ENCODE assay signal across 9 cellular contexts in the genomic region with DNA sequence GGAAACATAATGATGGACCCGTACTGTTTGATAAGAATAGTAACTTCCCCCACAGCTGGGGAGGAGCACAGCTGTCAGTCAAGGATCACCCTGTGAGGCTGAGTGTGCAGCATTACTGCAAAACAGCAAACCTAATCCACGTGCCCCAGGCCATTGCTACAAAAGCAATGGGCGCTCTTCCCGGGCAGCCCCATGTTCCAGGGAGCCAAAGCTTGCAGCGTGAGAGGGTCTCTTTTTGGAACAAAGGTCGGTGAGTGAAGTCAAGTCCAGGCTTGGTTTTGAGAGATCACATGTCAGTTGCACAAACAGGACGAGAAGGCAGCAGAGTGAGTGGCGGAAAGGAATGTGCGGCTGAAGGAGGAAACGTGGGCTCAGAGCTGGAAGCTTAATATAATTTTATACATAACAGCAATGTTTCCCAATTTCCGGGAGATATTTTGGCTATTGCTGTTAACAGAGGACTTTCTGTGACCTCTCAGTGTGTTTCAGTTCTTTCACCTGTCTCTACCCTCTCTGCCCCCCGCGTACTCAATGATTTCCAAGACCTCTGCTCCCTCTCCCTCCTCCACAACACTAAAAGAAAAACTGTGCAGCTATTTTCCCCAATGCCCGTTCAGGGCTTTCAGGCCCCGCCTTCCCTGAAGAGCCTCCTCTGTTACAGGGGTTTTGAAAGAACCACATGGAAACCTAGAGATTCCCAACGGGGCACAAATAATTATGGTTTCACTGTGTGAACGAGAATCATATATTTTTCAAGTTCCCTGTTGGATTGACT.
DNase-seq lines count a peak whose midpoint lies in the region; ATAC-seq and TF ChIP-seq lines count a peak whose summit lies in the region.
"Had no signal": no experiment of that assay in that cellular context is flagged by ENCODE, and none has a peak within 500 bp of the region (broad histone marks: within the 10 kb centered on the region; RNA-seq: fewer than 3 reads in every experiment).

No MANE protein-coding gene starts in this region.

- peaks cover 35% of the 10 kb centered on the region for H3K27me3 Mint-ChIP-seq in activated CD8-positive, alpha-beta memory T cell treated with anti-CD3 and anti-CD28 coated beads, Interleukin-2, amount 10 ng/mL, durations not matched to agents 7 days and 5 days

- no peaks in the 10 kb centered on the region for H3K9me3 Mint-ChIP-seq in activated CD8-positive, alpha-beta memory T cell treated with anti-CD3 and anti-CD28 coated beads, Interleukin-2, amount 10 ng/mL, durations not matched to agents 7 days and 5 days (ENCODE audit: low read depth)

- no peak overlapping the region for H3K27ac Mint-ChIP-seq in activated CD8-positive, alpha-beta memory T cell treated with anti-CD3 and anti-CD28 coated beads, Interleukin-2, amount 10 ng/mL, durations not matched to agents 7 days and 5 days

- CTCF ChIA-PET in activated CD8-positive, alpha-beta memory T cell treated with anti-CD3 and anti-CD28 coated beads, Interleukin-2, amount 10 ng/mL, durations not matched to agents 7 days and 5 days (lab: Charles Lee) = interaction anchor here (1.5 kb wide), 1 partner anchor 12 kb away, joined by 3 read pairs; no protein-coding TSS in a partner anchor

- H3K36me3 ChIP-seq in kidney epithelial cell (ENCODE audit: control insufficient read depth, insufficient read depth, low read length) (no peaks in the 10 kb centered on the region), upper lobe of right lung (no peaks in the 10 kb centered on the region)
- H3K36me3 ChIP-seq: adrenal gland had no signal

- no peaks in the 10 kb centered on the region for H3K36me3 Mint-ChIP-seq in activated CD8-positive, alpha-beta memory T cell treated with anti-CD3 and anti-CD28 coated beads, Interleukin-2, amount 10 ng/mL, durations not matched to agents 7 days and 5 days

- no peak for ATAC-seq in activated CD8-positive, alpha-beta memory T cell treated with anti-CD3 and anti-CD28 coated beads, Interleukin-2, amount 10 ng/mL, durations not matched to agents 7 days and 5 days
- ATAC-seq in upper lobe of right lung = peak; percentile 84
- no peak for ATAC-seq in GM21723 (IDR thresholded peaks at IDR 0.05; ENCODE audit: unreplicated experiment)

- H3K4me3 ChIP-seq in kidney epithelial cell (ENCODE audit: low read depth, low read length) = no peak overlapping the region
- H3K4me3 ChIP-seq in upper lobe of right lung = peak overlapping the region; percentile 14
- H3K4me3 ChIP-seq: adrenal gland had no signal

- DNase-seq in activated CD8-positive, alpha-beta memory T cell treated with anti-CD3 and anti-CD28 coated beads, Interleukin-2, amount 10 ng/mL, durations not matched to agents 7 days and 5 days = no peak
- DNase-seq in activated CD8-positive, alpha-beta memory T cell treated with anti-CD3 and anti-CD28 coated beads, Interleukin-2, amount 50 U/mL, for 4 hours = no peak
- DNase-seq in UCSD-AML1 (lab: John Stamatoyannopoulos, UW; ENCODE audit: unreplicated experiment) (peak; percentile 81), kidney epithelial cell (ENCODE audit: low read depth) (peak; percentile 34), upper lobe of right lung (no peak), C1 segment of cervical spinal cord (lab: John Stamatoyannopoulos, UW) (no peak)
- no peak for DNase-seq in activated CD8-positive, alpha-beta memory T cell treated with anti-CD3 and anti-CD28 coated beads, Interleukin-2, amount 50 U/mL, for 48 hours

- TF ChIP-seq CTCF in kidney epithelial cell (IDR thresholded peaks at IDR 0.05; ENCODE audit: insufficient read depth, low read length, poor library complexity, severe bottlenecking) (no peak), upper lobe of right lung (IDR thresholded peaks at IDR 0.05) (no peak)

- H3K27me3 ChIP-seq in kidney epithelial cell (ENCODE audit: control insufficient read depth, insufficient read depth, low read length) = no peaks in the 10 kb centered on the region
- no peaks in the 10 kb centered on the region for H3K27me3 ChIP-seq in upper lobe of right lung
- H3K27me3 ChIP-seq: adrenal gland had no signal

- H3K27ac ChIP-seq in upper lobe of right lung = peak overlapping the region; percentile 53

- intact Hi-C loops in upper lobe of right lung (cut with DNase I) = no loop called here

- peaks cover 10% of the 10 kb centered on the region for H3K4me1 ChIP-seq in upper lobe of right lung

- peak overlapping the region; percentile 17 for H3K4me3 Mint-ChIP-seq in activated CD8-positive, alpha-beta memory T cell treated with anti-CD3 and anti-CD28 coated beads, Interleukin-2, amount 10 ng/mL, durations not matched to agents 7 days and 5 days

- H3K4me1 Mint-ChIP-seq in activated CD8-positive, alpha-beta memory T cell treated with anti-CD3 and anti-CD28 coated beads, Interleukin-2, amount 10 ng/mL, durations not matched to agents 7 days and 5 days = peaks cover 9% of the 10 kb centered on the region

- no peaks in the 10 kb centered on the region for H3K9me3 ChIP-seq in upper lobe of right lung
- H3K9me3 ChIP-seq: adrenal gland had no signal

Comparison
In these comparisons a context has a peak if more than half of its experiments do, and no peak if none do; other contexts are left out.
1. DNase-seq: peak in UCSD-AML1 (single experiment) and kidney epithelial cell (single experiment); none in activated CD8-positive, alpha-beta memory T cell treated with anti-CD3 and anti-CD28 coated beads, Interleukin-2, amount 10 ng/mL, durations not matched to agents 7 days and 5 days (single experiment), activated CD8-positive, alpha-beta memory T cell treated with anti-CD3 and anti-CD28 coated beads, Interleukin-2, amount 50 U/mL, for 4 hours (single experiment), upper lobe of right lung (single experiment), C1 segment of cervical spinal cord (0 of 14) and activated CD8-positive, alpha-beta memory T cell treated with anti-CD3 and anti-CD28 coated beads, Interleukin-2, amount 50 U/mL, for 48 hours (single experiment).